43 cellular contexts compared by ENCODE assay signal in the genomic region with DNA sequence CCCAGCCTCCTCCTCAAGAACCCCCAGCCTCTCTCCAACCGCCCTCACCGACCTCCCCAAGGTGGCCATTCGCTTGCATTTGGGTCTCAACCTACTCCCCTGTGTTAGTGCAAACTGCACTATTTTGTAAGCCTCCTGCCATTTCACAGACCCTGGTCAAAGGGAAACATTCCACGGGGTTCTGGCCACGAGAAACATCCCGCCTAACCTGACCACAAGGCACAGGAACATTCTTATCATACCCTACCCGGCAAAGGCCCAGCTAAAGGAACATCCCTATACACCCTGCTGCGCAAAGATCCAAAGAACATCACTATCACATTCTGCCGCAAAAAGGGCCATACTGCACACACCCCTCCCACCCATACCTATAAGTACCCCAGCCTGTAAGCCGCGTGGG. TPM values are rescaled to one million over a fixed set of nuclear protein-coding genes. Genes with fewer than 3 reads are reported as not detected.
"Had no signal": no experiment of that assay in that cellular context is flagged by ENCODE, and none has a peak within 500 bp of the region (broad histone marks: within the 10 kb centered on the region; RNA-seq: fewer than 3 reads in every experiment).

No MANE protein-coding gene starts in this region.

- H3K27me3 ChIP-seq: body of pancreas, breast epithelium had no signal

- H3K9ac ChIP-seq: KMS-11 had no signal

- H3K27ac ChIP-seq: body of pancreas, breast epithelium, KMS-11, PC-9, RWPE1 had no signal

- H3K4me1 ChIP-seq: body of pancreas, breast epithelium had no signal

- H3K27ac Mint-ChIP-seq: activated B cell treated with CpG ODN at 0.5 μM for 24 hours; activated CD4-positive, alpha-beta memory T cell treated with anti-CD3 and anti-CD28 coated beads for 36 hours; activated naive CD4-positive, alpha-beta T cell treated with anti-CD3 and anti-CD28 coated beads, Interleukin-2, amount 10 ng/mL, durations not matched to agents 7 days and 5 days; activated naive CD8-positive, alpha-beta T cell; activated naive CD8-positive, alpha-beta T cell treated with anti-CD3 and anti-CD28 coated beads, Interleukin-2, amount 50 U/mL, for 24 hours; activated T-helper 1 cell treated with anti-CD3 and anti-CD28 coated beads, Interleukin-12 subunit alpha, Interleukin-12 subunit beta, Interleukin-2, Interleukin-4 antibody, amounts not matched to agents 30 ng/mL and 10 ng/mL and 1 ng/mL, durations not matched to agents 14 hours and 24 hours and 36 hours had no signal

- ATAC-seq: activated naive CD8-positive, alpha-beta T cell treated with anti-CD3 and anti-CD28 coated beads, Interleukin-2, amount 50 U/mL, for 24 hours; activated T-cell treated with anti-CD3 and anti-CD28 coated beads, Interleukin-2, amount 50 U/mL, for 4 hours had no signal

- H3K4me3 ChIP-seq: body of pancreas, breast epithelium, PC-9 had no signal

- H3K4me1 Mint-ChIP-seq: activated naive CD4-positive, alpha-beta T cell treated with anti-CD3 and anti-CD28 coated beads, Interleukin-2, amount 10 ng/mL, durations not matched to agents 7 days and 5 days; activated naive CD8-positive, alpha-beta T cell treated with anti-CD3 and anti-CD28 coated beads, Interleukin-2, amount 50 U/mL, for 24 hours had no signal

- H3K4me2 ChIP-seq: KMS-11, PC-9 had no signal

- H3K9me3 ChIP-seq: body of pancreas, breast epithelium had no signal

- H3K4me3 Mint-ChIP-seq: activated B cell treated with CpG ODN at 0.5 μM for 24 hours; activated CD4-positive, alpha-beta memory T cell treated with anti-CD3 and anti-CD28 coated beads for 36 hours; activated naive CD4-positive, alpha-beta T cell treated with anti-CD3 and anti-CD28 coated beads, Interleukin-2, amount 10 ng/mL, durations not matched to agents 7 days and 5 days; activated naive CD8-positive, alpha-beta T cell; activated naive CD8-positive, alpha-beta T cell treated with anti-CD3 and anti-CD28 coated beads, Interleukin-2, amount 50 U/mL, for 24 hours; activated T-cell treated with anti-CD3 and anti-CD28 coated beads, Interleukin-2, amount 50 U/mL, for 4 hours; activated T-helper 1 cell treated with anti-CD3 and anti-CD28 coated beads, Interleukin-12 subunit alpha, Interleukin-12 subunit beta, Interleukin-2, Interleukin-4 antibody, amounts not matched to agents 30 ng/mL and 10 ng/mL and 1 ng/mL, durations not matched to agents 14 hours and 24 hours and 36 hours had no signal

- DNase-seq: activated B cell treated with CpG ODN at 0.5 μM for 24 hours; activated CD4-positive, alpha-beta memory T cell treated with anti-CD3 and anti-CD28 coated beads for 36 hours; activated CD4-positive, alpha-beta T cell treated with anti-CD3 and anti-CD28 coated beads for 4 hours; activated CD4-positive, alpha-beta T cell treated with anti-CD3 and anti-CD28 coated beads, Interleukin-2, amount 50 U/mL, for 1 hour; activated CD4-positive, CD25-positive, alpha-beta regulatory T cell treated with anti-CD3 and anti-CD28 coated beads, Interleukin-2, amount 50 U/mL, for 72 hours; activated CD8-positive, alpha-beta memory T cell treated with anti-CD3 and anti-CD28 coated beads, Interleukin-2, amount 50 U/mL, for 4 hours; activated effector memory CD4-positive, alpha-beta T cell treated with Interleukin-2 at 50 U/mL for 16 hours; activated naive CD4-positive, alpha-beta T cell treated with anti-CD3 and anti-CD28 coated beads, Interleukin-2, amount 10 ng/mL, durations not matched to agents 7 days and 5 days; activated naive CD8-positive, alpha-beta T cell treated with anti-CD3 and anti-CD28 coated beads, Interleukin-2, amount 50 U/mL, for 24 hours; activated T-cell treated with anti-CD3 and anti-CD28 coated beads for 4 hours; activated T-cell treated with anti-CD3 and anti-CD28 coated beads, Interleukin-2, amount 50 U/mL, for 4 hours; amniotic stem cell; aorta; body of pancreas; caudate nucleus; MM.1S; MV-4-11; NCI-H1092; NCI-H1417; NCI-H146; NCI-H187; NCI-H2029 treated with DMSO at 0.1 percent for 48 hours; NCI-H2107; NCI-H2171; NCI-H510A; NCI-H526; NCI-H748 treated with DMSO at 0.1 percent for 48 hours; NK-92 treated with Interleukin-12 subunit alpha and Interleukin-12 subunit beta, amount 100 ng/mL, for 24 hours; PC-9; SIG-M5; SW 1271; T-helper 1 cell; T1000 had no signal

- H3K9me3 Mint-ChIP-seq: activated B cell treated with CpG ODN at 0.5 μM for 24 hours; activated CD4-positive, alpha-beta memory T cell treated with anti-CD3 and anti-CD28 coated beads for 36 hours; activated naive CD4-positive, alpha-beta T cell treated with anti-CD3 and anti-CD28 coated beads, Interleukin-2, amount 10 ng/mL, durations not matched to agents 7 days and 5 days; activated naive CD8-positive, alpha-beta T cell treated with anti-CD3 and anti-CD28 coated beads, Interleukin-2, amount 50 U/mL, for 24 hours; activated T-cell treated with anti-CD3 and anti-CD28 coated beads, Interleukin-2, amount 50 U/mL, for 4 hours; activated T-helper 1 cell treated with anti-CD3 and anti-CD28 coated beads, Interleukin-12 subunit alpha, Interleukin-12 subunit beta, Interleukin-2, Interleukin-4 antibody, amounts not matched to agents 30 ng/mL and 10 ng/mL and 1 ng/mL, durations not matched to agents 14 hours and 24 hours and 36 hours had no signal

- H3K36me3 Mint-ChIP-seq: activated CD4-positive, alpha-beta memory T cell treated with anti-CD3 and anti-CD28 coated beads for 36 hours; activated naive CD4-positive, alpha-beta T cell treated with anti-CD3 and anti-CD28 coated beads, Interleukin-2, amount 10 ng/mL, durations not matched to agents 7 days and 5 days had no signal

- H3K36me3 ChIP-seq: breast epithelium had no signal

- FAIRE-seq: RCC 7860, TTC549 had no signal

- H2AFZ ChIP-seq: PC-9 had no signal

RNA-seq across cellular contexts. Expression of a gene that starts 38.0 kb away (rescaled TPM):
- total RNA-seq: activated CD4-positive, alpha-beta memory T cell treated with anti-CD3 and anti-CD28 coated beads for 36 hours; activated T-cell treated with anti-CD3 and anti-CD28 coated beads, Interleukin-2, amount 50 U/mL, for 4 hours; activated T-helper 1 cell treated with anti-CD3 and anti-CD28 coated beads, Interleukin-12 subunit alpha, Interleukin-12 subunit beta, Interleukin-2, Interleukin-4 antibody, amounts not matched to agents 30 ng/mL and 10 ng/mL and 1 ng/mL, durations not matched to agents 14 hours and 24 hours and 36 hours; body of pancreas; LHCN-M2; PC-9; Right ventricle myocardium inferior; SK-MEL-5 had no signal
